In the genomic region with DNA sequence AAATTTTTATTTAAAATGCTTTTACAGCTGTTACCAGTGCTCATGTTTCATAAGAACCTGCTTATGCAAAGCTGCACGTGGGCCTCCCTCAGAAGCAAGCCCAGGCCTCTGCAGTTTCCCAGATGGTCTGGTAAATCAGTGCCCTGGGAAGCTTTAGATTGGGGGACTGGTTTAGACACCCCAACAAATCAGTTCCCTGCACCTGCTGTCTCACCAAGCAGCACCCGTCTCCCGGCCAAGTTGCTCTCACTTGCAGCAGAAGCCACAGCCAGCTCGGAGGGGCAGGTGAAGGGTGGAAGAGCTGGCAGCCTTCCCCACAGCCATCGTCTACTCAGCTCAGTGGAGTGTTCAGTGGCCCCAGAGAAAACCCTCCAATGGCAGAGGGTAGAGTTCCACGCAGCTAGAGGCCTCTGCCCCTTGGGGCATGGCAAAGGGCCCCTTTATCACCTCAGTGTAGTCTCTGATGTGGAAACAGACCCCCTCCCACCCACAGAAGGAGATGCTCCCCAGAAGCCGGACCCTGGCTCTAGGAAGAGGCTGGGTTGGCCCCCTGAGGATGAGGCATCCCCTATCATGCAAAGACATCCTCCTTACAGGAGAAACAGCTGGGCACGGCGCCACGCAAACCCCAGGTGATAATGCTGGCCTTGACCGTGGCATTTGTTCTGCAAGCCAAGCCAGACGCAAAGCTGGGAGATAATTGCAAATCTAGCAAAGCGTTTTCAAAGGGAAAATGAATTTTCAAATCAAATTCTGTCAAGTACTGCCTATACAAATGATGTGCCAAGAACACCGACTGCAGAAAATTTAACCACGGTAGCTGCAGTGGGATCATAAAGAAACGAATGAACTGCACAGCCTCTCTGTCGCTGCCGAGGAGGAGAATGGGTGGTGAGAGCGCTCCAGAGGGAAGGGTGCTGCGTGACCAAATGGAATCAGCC, we compare ENCODE assay signal across 21 cellular contexts. TPM values are rescaled to one million over a fixed set of nuclear protein-coding genes. Genes with fewer than 3 reads are reported as not detected.
DNase-seq lines count a peak whose midpoint lies in the region; ATAC-seq and TF ChIP-seq lines count a peak whose summit lies in the region.
"Had no signal": no experiment of that assay in that cellular context is flagged by ENCODE, and none has a peak within 500 bp of the region (broad histone marks: within the 10 kb centered on the region; RNA-seq: fewer than 3 reads in every experiment).

No MANE protein-coding gene starts in this region.

- H2BK12ac ChIP-seq in H9 (ENCODE audit: insufficient read length, low read depth, low read length), result no peak overlapping the region

- WGBS in H9 (ENCODE audit: extremely low coverage, insufficient read length, low lambda C conversion rate), result no CpG with 5 or more reads among the region's 20 CpGs

- H3K79me2 ChIP-seq in H9 (ENCODE audit: insufficient read depth, low read length), result no peaks in the 10 kb centered on the region

- no peak overlapping the region for H3K4me2 ChIP-seq in H9 (ENCODE audit: insufficient read depth, insufficient read length, low read length)

- H3K27me3 Mint-ChIP-seq in CD4-positive, alpha-beta memory T cell, result no peaks in the 10 kb centered on the region
- H3K27me3 Mint-ChIP-seq in central memory CD8-positive, alpha-beta T cell, result no peaks in the 10 kb centered on the region
- no peaks in the 10 kb centered on the region for H3K27me3 Mint-ChIP-seq in naive thymus-derived CD4-positive, alpha-beta T cell
- peaks cover 6% of the 10 kb centered on the region for H3K27me3 Mint-ChIP-seq in H9 (ENCODE audit: low read depth)

- no peak overlapping the region for H3T11ph ChIP-seq in H9 (ENCODE audit: low read length)

- no peak overlapping the region for H4K8ac ChIP-seq in H9 (replicated peaks; ENCODE audit: insufficient read length, low read depth, low read length)

- peaks cover 6 to 41% (median 15%) of the 10 kb centered on the region in 4 donors for H3K4me1 Mint-ChIP-seq in CD4-positive, alpha-beta memory T cell
- H3K4me1 Mint-ChIP-seq in central memory CD8-positive, alpha-beta T cell, result peaks cover 13% of the 10 kb centered on the region
- peaks cover 0 to 19% (median 7%) of the 10 kb centered on the region in 7 donors for H3K4me1 Mint-ChIP-seq in naive thymus-derived CD4-positive, alpha-beta T cell
- 0 out of 4 replicates have a peak, but pooled peaks cover 0 to 5% of the 10 kb centered on the region in 2 experiments for H3K4me1 Mint-ChIP-seq in H9

- H3K27me3 ChIP-seq in CD4-positive, alpha-beta memory T cell (ENCODE audit: insufficient read depth, low read length), result no peaks in the 10 kb centered on the region
- no peaks in the 10 kb centered on the region for H3K27me3 ChIP-seq in naive thymus-derived CD4-positive, alpha-beta T cell (ENCODE audit: control insufficient read depth in 2 of 2, insufficient read depth in 2 of 2, low read length in 2 of 2)
- no peaks in the 10 kb centered on the region for H3K27me3 ChIP-seq in H9 (ENCODE audit: insufficient read depth, low read length)
- H3K27me3 ChIP-seq: vagina had no signal

- peaks cover 11 to 22% of the 10 kb centered on the region in 2 donors for H3K36me3 Mint-ChIP-seq in CD4-positive, alpha-beta memory T cell
- H3K36me3 Mint-ChIP-seq in central memory CD8-positive, alpha-beta T cell (ENCODE audit: insufficient read depth), result peaks cover 6% of the 10 kb centered on the region
- H3K36me3 Mint-ChIP-seq in naive thymus-derived CD4-positive, alpha-beta T cell, result peaks cover 0 to 4% (median 0%) of the 10 kb centered on the region in 5 donors
- H3K36me3 Mint-ChIP-seq in H9 (ENCODE audit: insufficient read depth in 1 of 3, low read depth in 3 of 3), result no peaks in the 10 kb centered on the region; a peak in 3 of 7 replicates

- H3K23me2 ChIP-seq in H9 (ENCODE audit: insufficient read length, low read depth, low read length, poor library complexity, severe bottlenecking), result no peaks in the 10 kb centered on the region

- H3K9ac ChIP-seq in H9 (ENCODE audit: extremely low read depth, insufficient read length, low read length), result no peak overlapping the region

- no peak overlapping the region for H3K27ac ChIP-seq in CD4-positive, alpha-beta memory T cell (ENCODE audit: low read depth, low read length)
- peak overlapping the region; percentile 81 for H3K27ac ChIP-seq in naive thymus-derived CD4-positive, alpha-beta T cell (ENCODE audit: low read depth, low read length)
- no peak overlapping the region for H3K27ac ChIP-seq in H9 (ENCODE audit: insufficient read length, low read depth, low read length)
- H3K27ac ChIP-seq: foreskin keratinocyte, vagina had no signal

- no peak overlapping the region for H4K91ac ChIP-seq in H9 (ENCODE audit: insufficient read length, low read depth, low read length)

- H3K18ac ChIP-seq in H9 (ENCODE audit: insufficient read length, low read depth, low read length), result no peak overlapping the region

- peaks cover 24% of the 10 kb centered on the region for H3K4me1 ChIP-seq in CD4-positive, alpha-beta memory T cell (ENCODE audit: insufficient read depth, low read length)
- H3K4me1 ChIP-seq in naive thymus-derived CD4-positive, alpha-beta T cell (ENCODE audit: control insufficient read depth in 2 of 2, insufficient read depth in 2 of 2, low read length in 2 of 2), result peaks cover 9 to 12% of the 10 kb centered on the region in 2 donors
- no peaks in the 10 kb centered on the region for H3K4me1 ChIP-seq in H9 (ENCODE audit: insufficient read depth, low read length)
- H3K4me1 ChIP-seq: foreskin keratinocyte had no signal

- no peak overlapping the region for H2AK5ac ChIP-seq in H9 (ENCODE audit: insufficient read length, low read length)

- H2BK120ac ChIP-seq in H9 (ENCODE audit: low read depth, low read length, poor library complexity, severe bottlenecking), result no peak overlapping the region

- peak overlapping the region in 6 of 7 donors; percentile 19 to 80 (median 26) for H3K27ac Mint-ChIP-seq in CD4-positive, alpha-beta memory T cell
- peak overlapping the region; percentile 19 for H3K27ac Mint-ChIP-seq in central memory CD8-positive, alpha-beta T cell (ENCODE audit: low read depth)
- peak overlapping the region in 4 of 9 donors; percentile 43 to 67 (median 47) for H3K27ac Mint-ChIP-seq in naive thymus-derived CD4-positive, alpha-beta T cell
- no peak overlapping the region for H3K27ac Mint-ChIP-seq in H9

- no peak overlapping the region for H3K23ac ChIP-seq in H9 (ENCODE audit: insufficient read length, low read depth, low read length)

- no peaks in the 10 kb centered on the region for H3K9me3 ChIP-seq in CD4-positive, alpha-beta memory T cell (ENCODE audit: control insufficient read depth in 1 of 2, low read length in 2 of 2)
- H3K9me3 ChIP-seq in naive thymus-derived CD4-positive, alpha-beta T cell (ENCODE audit: control insufficient read depth in 2 of 3, low read length in 3 of 3), result peaks cover 0 to 4% (median 0%) of the 10 kb centered on the region in 3 experiments
- H3K9me3 ChIP-seq in H9 (ENCODE audit: control insufficient read depth, low read depth, low read length), result no peaks in the 10 kb centered on the region
- H3K9me3 ChIP-seq: vagina had no signal

- no peak overlapping the region for H2AFZ ChIP-seq in H9 (ENCODE audit: low read length)

- DNase-seq in CD4-positive, alpha-beta memory T cell, result no peak
- DNase-seq in NCI-H1105 (lab: John Stamatoyannopoulos, UW) (peak; percentile 31), H9 (no peak), NCI-H345 (lab: John Stamatoyannopoulos, UW) (no peak)
- DNase-seq in central memory CD8-positive, alpha-beta T cell (ENCODE audit: low spot score in 2 of 2), result no peak
- no peak for DNase-seq in naive thymus-derived CD4-positive, alpha-beta T cell
- no peak for DNase-seq in activated CD4-positive, alpha-beta T cell treated with anti-CD3 and anti-CD28 coated beads for 1 hour
- DNase-seq: activated CD4-positive, CD25-positive, alpha-beta regulatory T cell; activated CD8-positive, alpha-beta memory T cell treated with anti-CD3 and anti-CD28 coated beads, Interleukin-2, amount 50 U/mL, for 4 hours; DND-41; foreskin keratinocyte; islet precursor cell; KG1; NCI-H2107; stimulated activated CD4-positive, alpha-beta T cell treated with anti-CD3 and anti-CD28 coated beads, Interleukin-2, amount 100 ng/mL, for 48 hours had no signal

- H3K36me3 ChIP-seq in CD4-positive, alpha-beta memory T cell (ENCODE audit: insufficient read depth, low read length), result peaks cover 9% of the 10 kb centered on the region
- H3K36me3 ChIP-seq in naive thymus-derived CD4-positive, alpha-beta T cell (ENCODE audit: control insufficient read depth in 2 of 3, insufficient read depth in 3 of 3, low read length in 3 of 3), result no peaks in the 10 kb centered on the region
- H3K36me3 ChIP-seq: vagina had no signal

- peaks cover 0 to 4% (median 0%) of the 10 kb centered on the region in 8 donors for H3K9me3 Mint-ChIP-seq in CD4-positive, alpha-beta memory T cell
- peaks cover 8% of the 10 kb centered on the region for H3K9me3 Mint-ChIP-seq in central memory CD8-positive, alpha-beta T cell
- peaks cover 0 to 12% (median 0%) of the 10 kb centered on the region in 11 donors for H3K9me3 Mint-ChIP-seq in naive thymus-derived CD4-positive, alpha-beta T cell
- H3K9me3 Mint-ChIP-seq in H9, result peaks cover 2 to 4% of the 10 kb centered on the region in 2 experiments; a peak in 2 of 5 replicates

- POLR2A ChIA-PET in CD4-positive, alpha-beta memory T cell (lab: Charles Lee; ENCODE audit: partially characterized antibody), result interaction anchor here (3.6 kb wide), 1 partner anchor 46 kb away, joined by 15 read pairs; no protein-coding TSS in a partner anchor
- POLR2A ChIA-PET in naive thymus-derived CD4-positive, alpha-beta T cell (lab: Charles Lee), result interaction anchor here (1.3 kb wide), 1 partner anchor 47 kb away, joined by 4 read pairs; no protein-coding TSS in a partner anchor

- H4K5ac ChIP-seq in H9 (ENCODE audit: insufficient read length, low read depth, low read length), result no peak overlapping the region

- H2BK20ac ChIP-seq in H9 (ENCODE audit: low read depth, low read length, poor library complexity, severe bottlenecking), result no peak overlapping the region

- no peak overlapping the region for H3K4ac ChIP-seq in H9 (ENCODE audit: low read depth, low read length)

- TF ChIP-seq CTCF in H9 (conservative IDR thresholded peaks at IDR 0.05), result no peak

- intact Hi-C loops in CD4-positive, alpha-beta memory T cell (cut with micrococcal nuclease), result no loop called here
- intact Hi-C loops in naive thymus-derived CD4-positive, alpha-beta T cell (cut with micrococcal nuclease), result no loop called here

- H2BK15ac ChIP-seq in H9 (ENCODE audit: low read depth, low read length), result no peak overlapping the region

- no peaks in the 10 kb centered on the region for H3K79me1 ChIP-seq in H9 (ENCODE audit: insufficient read depth, low read depth, low read length, poor library complexity, severe bottlenecking)

- H3K4me3 ChIP-seq in CD4-positive, alpha-beta memory T cell (ENCODE audit: low read length in 2 of 2), result no peak overlapping the region
- no peak overlapping the region for H3K4me3 ChIP-seq in naive thymus-derived CD4-positive, alpha-beta T cell (ENCODE audit: low read length)
- H3K4me3 ChIP-seq: GM12878, mucosa of descending colon, vagina had no signal

- no peak overlapping the region for H3K14ac ChIP-seq in H9 (ENCODE audit: insufficient read depth, low read length)

- CTCF ChIA-PET in CD4-positive, alpha-beta memory T cell (lab: Charles Lee; ENCODE audit: partially characterized antibody), result interaction anchor here (1.1 to 1.5 kb wide), 2 partner anchors 46 to 52 kb away, joined by 3 to 4 read pairs; a partner anchor contains a TSS
- CTCF ChIA-PET in naive thymus-derived CD4-positive, alpha-beta T cell (lab: Charles Lee), result interaction anchor here (0.6 kb wide), 1 partner anchor 24 kb away, joined by 3 read pairs; no protein-coding TSS in a partner anchor

- peak overlapping the region in 1 of 8 donors; percentile 8 for H3K4me3 Mint-ChIP-seq in CD4-positive, alpha-beta memory T cell
- no peak overlapping the region for H3K4me3 Mint-ChIP-seq in central memory CD8-positive, alpha-beta T cell
- H3K4me3 Mint-ChIP-seq in naive thymus-derived CD4-positive, alpha-beta T cell, result no peak overlapping the region
- H3K4me3 Mint-ChIP-seq in H9, result no peak overlapping the region

- no peak overlapping the region for H3K56ac ChIP-seq in H9 (ENCODE audit: insufficient read length, low read depth, low read length)

- no peak overlapping the region for H2BK5ac ChIP-seq in H9 (ENCODE audit: insufficient read length, low read length)

- no peaks in the 10 kb centered on the region for H4K20me1 ChIP-seq in H9 (ENCODE audit: control insufficient read depth, insufficient read depth, insufficient read length)

- ATAC-seq in central memory CD8-positive, alpha-beta T cell (replicated peaks; ENCODE audit: extremely low read depth, poor library complexity, severe bottlenecking), result no peak
- no peak for ATAC-seq in naive thymus-derived CD4-positive, alpha-beta T cell
- no peak for ATAC-seq in HG02938 (IDR thresholded peaks at IDR 0.05; ENCODE audit: unreplicated experiment)
- ATAC-seq: foreskin keratinocyte, GM12878, mucosa of descending colon had no signal

RNA-seq across cellular contexts. Expression of a gene that starts 51.9 kb away (rescaled TPM):
- total RNA-seq in CD4-positive, alpha-beta memory T cell, result 10 to 100 TPM; 31.4 to 31.8 TPM
- polyA plus RNA-seq in CD4-positive, alpha-beta memory T cell, result 10 to 100 TPM; 13.1 to 16.2 TPM
- 10 to 100 TPM; 15.2 to 26.5 (median 16.1) TPM for total RNA-seq in naive thymus-derived CD4-positive, alpha-beta T cell
- polyA plus RNA-seq in naive thymus-derived CD4-positive, alpha-beta T cell, result 1 to 10 TPM; 6.1 to 7.4 TPM
- 0.98 and 1.2 TPM in 2 replicates for total RNA-seq in H9 (2021)

RNA-seq across cellular contexts. Expression of a gene that starts 52.2 kb away (rescaled TPM):
- under 1 TPM; 0.12 to 0.19 TPM for total RNA-seq in CD4-positive, alpha-beta memory T cell
- polyA plus RNA-seq in CD4-positive, alpha-beta memory T cell, result not detected
- under 1 TPM in 2 of 5 experiments, not detected in 3; 0.12 to 0.27 TPM for total RNA-seq in naive thymus-derived CD4-positive, alpha-beta T cell
- not detected for polyA plus RNA-seq in naive thymus-derived CD4-positive, alpha-beta T cell
- total RNA-seq in H9 (2021), result 0.13 and 0.35 TPM in 2 replicates
- total RNA-seq: dermis microvascular lymphatic vessel endothelial cell, foreskin keratinocyte, GM12878, OCI-LY7, vagina had no signal
- polyA plus RNA-seq: foreskin keratinocyte, GM12878 had no signal

Comparison
In these comparisons a context has a peak if more than half of its experiments do, and no peak if none do; other contexts are left out.
1. H3K27ac Mint-ChIP-seq: peak in CD4-positive, alpha-beta memory T cell (6 of 7) and central memory CD8-positive, alpha-beta T cell (single experiment); none in H9 (0 of 3).